ENCODE assay signal across 15 cellular contexts in genomic region chr3:129231331-129232119, GRCh38. TPM values are rescaled to one million over a fixed set of nuclear protein-coding genes. Genes with fewer than 3 reads are reported as not detected.
DNase-seq lines count a peak whose midpoint lies in the region; ATAC-seq and TF ChIP-seq lines count a peak whose summit lies in the region.
"Had no signal": no experiment of that assay in that cellular context is flagged by ENCODE, and none has a peak within 500 bp of the region (broad histone marks: within the 10 kb centered on the region; RNA-seq: fewer than 3 reads in every experiment).

No MANE protein-coding gene starts in this region.

- peaks cover 23% of the 10 kb centered on the region for H3K4me1 Mint-ChIP-seq in T-helper 17 cell

- POLR2A ChIA-PET in HEK293T (lab: Yijun Ruan, JAX), result no interaction called here

- peak overlapping the region; percentile 78 for H3K27ac Mint-ChIP-seq in T-helper 17 cell
- H3K27ac Mint-ChIP-seq: T-cell had no signal

- no peak overlapping the region for H3K4me3 Mint-ChIP-seq in T-helper 17 cell
- H3K4me3 Mint-ChIP-seq: T-cell had no signal

- DNase-seq in CD1c-positive myeloid dendritic cell (ENCODE audit: extremely low spot score) (peak; percentile 26), HEK293T (ENCODE audit: extremely low spot score) (no peak), T-helper 17 cell (no peak), lower lobe of right lung (no peak), Kasumi-1 (lab: John Stamatoyannopoulos, UW) (no peak), amniotic stem cell (lab: John Stamatoyannopoulos, UW) (no peak)
- DNase-seq: activated CD8-positive, alpha-beta memory T cell treated with anti-CD3 and anti-CD28 coated beads, Interleukin-2, amount 50 U/mL, for 48 hours; central memory CD4-positive, alpha-beta T cell; left cardiac atrium; pancreas; stimulated activated CD4-positive, alpha-beta T cell treated with anti-CD3 and anti-CD28 coated beads, Interleukin-4, amount 100 ng/mL, for 1 hour; T-cell; testis had no signal

- CTCF ChIA-PET in HEK293T (lab: Yijun Ruan, JAX), result no interaction called here

- no peak overlapping the region for H3K4me3 ChIP-seq in lower lobe of right lung
- H3K4me3 ChIP-seq: pancreas, testis had no signal

- H3K9me3 ChIP-seq in T-helper 17 cell (ENCODE audit: control insufficient read depth, low read length, poor library complexity, severe bottlenecking) (no peaks in the 10 kb centered on the region), lower lobe of right lung (no peaks in the 10 kb centered on the region)
- H3K9me3 ChIP-seq: pancreas, testis had no signal

- H3K27ac ChIP-seq in lower lobe of right lung, result peak overlapping the region; percentile 82
- H3K27ac ChIP-seq: testis had no signal

- peaks cover 33% of the 10 kb centered on the region for H3K4me1 ChIP-seq in lower lobe of right lung
- H3K4me1 ChIP-seq: pancreas had no signal

- no peaks in the 10 kb centered on the region for H3K36me3 Mint-ChIP-seq in T-helper 17 cell (ENCODE audit: low read depth)
- H3K36me3 Mint-ChIP-seq: T-cell had no signal

- intact Hi-C loops in lower lobe of right lung (cut with DNase I), result no loop called here

- no peak for TF ChIP-seq CTCF in lower lobe of right lung (IDR thresholded peaks at IDR 0.05)

- ATAC-seq in T-helper 17 cell (no peak), lower lobe of right lung (no peak), GM21390 (IDR thresholded peaks at IDR 0.05; ENCODE audit: unreplicated experiment) (no peak), GM18861 (IDR thresholded peaks at IDR 0.05; ENCODE audit: unreplicated experiment) (no peak)

- no peaks in the 10 kb centered on the region for H3K27me3 ChIP-seq in lower lobe of right lung (ENCODE audit: low read depth)
- H3K27me3 ChIP-seq: pancreas, testis had no signal

- no peaks in the 10 kb centered on the region for H3K36me3 ChIP-seq in lower lobe of right lung
- H3K36me3 ChIP-seq: pancreas had no signal

- H3K27me3 Mint-ChIP-seq in T-helper 17 cell, result no peaks in the 10 kb centered on the region
- H3K27me3 Mint-ChIP-seq: T-cell had no signal

TF ChIP-seq in HEK293T, 16 proteins besides CTCF, POLR2A, EP300 and RAD21:
- no peak for TF ChIP-seq HDGF (IDR thresholded peaks at IDR 0.05; ENCODE audit: borderline replicate concordance)
- no peak for TF ChIP-seq LEF1 (IDR thresholded peaks at IDR 0.05; ENCODE audit: borderline replicate concordance)
- TF ChIP-seq PKNOX1 (IDR thresholded peaks at IDR 0.05), result 0 out of 2 replicates have a peak, but pooled peaks have one; percentile 31
- TF ChIP-seq FOXA1 (IDR thresholded peaks at IDR 0.05), result no peak
- TF ChIP-seq FOXM1 (IDR thresholded peaks at IDR 0.05; ENCODE audit: borderline replicate concordance), result no peak

RNA-seq across cellular contexts. Expression of gene COPG1, which starts 17.9 kb away (rescaled TPM):
- total RNA-seq in T-helper 17 cell (100 to 1,000 TPM; 101 to 102 TPM), lower lobe of right lung (150 TPM)

RNA-seq across cellular contexts. Expression of gene HMCES, which starts 47.1 kb away (rescaled TPM):
- total RNA-seq in T-helper 17 cell, result 10 to 100 TPM; 48.2 to 55.3 TPM
- 28.1 TPM for total RNA-seq in lower lobe of right lung

RNA-seq across cellular contexts. Expression of gene CNBP, which starts 47.8 kb away (rescaled TPM):
- total RNA-seq in T-helper 17 cell (100 to 1,000 TPM; 253 to 276 TPM), lower lobe of right lung (298 TPM)
